Comparison of ENCODE assay signal across 30 cellular contexts in the genomic region with DNA sequence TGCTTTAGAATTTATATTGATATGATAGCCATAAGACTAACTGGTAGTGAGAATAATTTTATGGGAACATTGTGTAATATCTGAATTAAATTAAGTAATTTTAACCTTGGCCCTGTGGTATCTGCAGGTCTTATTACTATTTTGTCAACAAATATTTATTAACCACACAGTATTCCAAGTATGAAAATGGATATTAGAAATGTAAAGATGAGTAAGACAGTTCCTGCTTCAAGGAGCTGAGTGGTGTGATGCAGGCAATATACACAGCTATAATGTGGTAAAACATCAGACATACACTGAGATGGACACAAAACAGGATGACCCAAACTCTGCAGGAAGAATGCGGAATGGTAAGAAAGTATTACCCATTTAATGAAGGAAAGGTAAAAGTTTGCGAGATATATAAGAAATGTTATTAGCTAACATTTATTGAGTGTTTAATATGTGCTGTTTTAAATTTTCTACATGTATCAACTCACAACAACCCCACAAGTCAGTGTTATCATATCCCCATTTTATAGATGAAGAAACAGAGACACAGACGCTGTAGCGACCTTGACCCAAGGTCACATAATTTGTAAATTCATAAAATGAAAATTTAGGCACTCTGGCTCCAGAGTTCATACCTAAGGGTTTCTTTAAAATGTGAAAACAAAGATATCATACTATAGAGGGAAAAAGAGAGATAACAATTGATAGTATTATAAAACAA. TPM values are rescaled to one million over a fixed set of nuclear protein-coding genes. Genes with fewer than 3 reads are reported as not detected.
"Had no signal": no experiment of that assay in that cellular context is flagged by ENCODE, and none has a peak within 500 bp of the region (broad histone marks: within the 10 kb centered on the region; RNA-seq: fewer than 3 reads in every experiment).

No MANE protein-coding gene starts in this region.

- H3K27ac Mint-ChIP-seq: activated B cell treated with CpG ODN at 0.5 μM for 24 hours; activated CD4-positive, alpha-beta T cell treated with anti-CD3 and anti-CD28 coated beads for 36 hours; activated T-helper 2 cell treated with anti-CD3 and anti-CD28 coated beads, Interferon-gamma antibody, Interleukin-2, Interleukin-4, amounts not matched to agents 10 μg/mL and 5 μg/mL and 100 μg/mL, durations not matched to agents 14 hours and 24 hours and 36 hours; stimulated activated memory B cell treated with anti-CD40 and anti-IgM and Interleukin-4, amounts not matched to agents 10 μg/mL and 1 μg/mL and 100 μg/mL, for 72 hours had no signal

- ATAC-seq: activated CD4-positive, alpha-beta T cell treated with anti-CD3 and anti-CD28 coated beads for 36 hours; activated T-cell treated with anti-CD3 and anti-CD28 coated beads, Interleukin-2, amount 50 U/mL, for 4 hours; body of pancreas; effector memory CD8-positive, alpha-beta T cell; heart left ventricle; left lobe of liver; naive thymus-derived CD4-positive, alpha-beta T cell; sciatic nerve; stimulated activated memory B cell treated with anti-CD40 and anti-IgM and Interleukin-4, amounts not matched to agents 10 μg/mL and 1 μg/mL and 100 μg/mL, for 72 hours; upper lobe of right lung had no signal

- H3K36me3 ChIP-seq: esophagus muscularis mucosa, thoracic aorta, upper lobe of right lung had no signal

- H3K9me3 Mint-ChIP-seq: activated B cell treated with CpG ODN at 0.5 μM for 24 hours; activated T-cell treated with anti-CD3 and anti-CD28 coated beads, Interleukin-2, amount 50 U/mL, for 4 hours; activated T-helper 2 cell treated with anti-CD3 and anti-CD28 coated beads, Interferon-gamma antibody, Interleukin-2, Interleukin-4, amounts not matched to agents 10 μg/mL and 5 μg/mL and 100 μg/mL, durations not matched to agents 14 hours and 24 hours and 36 hours; effector memory CD8-positive, alpha-beta T cell; naive thymus-derived CD4-positive, alpha-beta T cell; neural crest cell; stimulated activated memory B cell treated with anti-CD40 and anti-IgM and Interleukin-4, amounts not matched to agents 10 μg/mL and 1 μg/mL and 100 μg/mL, for 72 hours had no signal

- H3K27me3 Mint-ChIP-seq: activated B cell treated with CpG ODN at 0.5 μM for 24 hours; activated CD4-positive, alpha-beta T cell treated with anti-CD3 and anti-CD28 coated beads for 36 hours; effector memory CD8-positive, alpha-beta T cell; naive thymus-derived CD4-positive, alpha-beta T cell; stimulated activated memory B cell treated with anti-CD40 and anti-IgM and Interleukin-4, amounts not matched to agents 10 μg/mL and 1 μg/mL and 100 μg/mL, for 72 hours had no signal

- H3K4me1 Mint-ChIP-seq: activated B cell treated with CpG ODN at 0.5 μM for 24 hours; neural crest cell; stimulated activated memory B cell treated with anti-CD40 and anti-IgM and Interleukin-4, amounts not matched to agents 10 μg/mL and 1 μg/mL and 100 μg/mL, for 72 hours had no signal

- H3K4me3 Mint-ChIP-seq: activated B cell treated with CpG ODN at 0.5 μM for 24 hours; activated CD4-positive, alpha-beta T cell treated with anti-CD3 and anti-CD28 coated beads for 36 hours; activated T-cell treated with anti-CD3 and anti-CD28 coated beads, Interleukin-2, amount 50 U/mL, for 4 hours; effector memory CD8-positive, alpha-beta T cell; naive thymus-derived CD4-positive, alpha-beta T cell; neural crest cell; stimulated activated memory B cell treated with anti-CD40 and anti-IgM and Interleukin-4, amounts not matched to agents 10 μg/mL and 1 μg/mL and 100 μg/mL, for 72 hours had no signal

- H3K9me3 ChIP-seq: body of pancreas, esophagus muscularis mucosa, heart left ventricle, thoracic aorta, upper lobe of right lung had no signal

- H3K27me3 ChIP-seq: body of pancreas, dorsolateral prefrontal cortex, esophagus muscularis mucosa, heart left ventricle, upper lobe of right lung had no signal

- H3K4me1 ChIP-seq: body of pancreas, upper lobe of right lung had no signal

- H3K4me3 ChIP-seq: body of pancreas, dorsolateral prefrontal cortex, esophagus muscularis mucosa, heart left ventricle, lung, smooth muscle cell, thoracic aorta, upper lobe of right lung had no signal

- FAIRE-seq: colon, endothelial cell of umbilical vein had no signal

- DNase-seq: activated B cell treated with CpG ODN at 0.5 μM for 24 hours; activated CD4-positive, alpha-beta T cell treated with anti-CD3 and anti-CD28 coated beads for 36 hours; activated CD4-positive, alpha-beta T cell treated with anti-CD3 and anti-CD28 coated beads, Interleukin-2, amount 50 U/mL, for 4 hours; activated CD8-positive, alpha-beta memory T cell treated with anti-CD3 and anti-CD28 coated beads, Interleukin-2, amount 50 U/mL, for 48 hours; activated naive CD4-positive, alpha-beta T cell treated with Interleukin-2 at 50 U/mL for 16 hours; activated T-cell treated with anti-CD3 and anti-CD28 coated beads, Interleukin-2, amount 50 U/mL, for 4 hours; anterior cingulate cortex; body of pancreas; caudate nucleus; dorsolateral prefrontal cortex; effector memory CD8-positive, alpha-beta T cell; heart left ventricle; naive thymus-derived CD4-positive, alpha-beta T cell; occipital lobe; stimulated activated CD4-positive, alpha-beta T cell treated with anti-CD3 and anti-CD28 coated beads, Interleukin-15, amount 100 ng/mL, for 24 hours; T-helper 1 cell; T-helper 9 cell; upper lobe of right lung had no signal

- H3K27ac ChIP-seq: body of pancreas, dorsolateral prefrontal cortex, esophagus muscularis mucosa, heart left ventricle, thoracic aorta, upper lobe of right lung had no signal

RNA-seq across cellular contexts. Expression of a gene that starts 12.7 kb away (rescaled TPM):
- total RNA-seq: endothelial cell of umbilical vein, kidney epithelial cell had no signal
- polyA plus RNA-seq: endothelial cell of umbilical vein, smooth muscle cell had no signal
